Comparison of ENCODE assay signal across 8 cellular contexts in the genomic region with DNA sequence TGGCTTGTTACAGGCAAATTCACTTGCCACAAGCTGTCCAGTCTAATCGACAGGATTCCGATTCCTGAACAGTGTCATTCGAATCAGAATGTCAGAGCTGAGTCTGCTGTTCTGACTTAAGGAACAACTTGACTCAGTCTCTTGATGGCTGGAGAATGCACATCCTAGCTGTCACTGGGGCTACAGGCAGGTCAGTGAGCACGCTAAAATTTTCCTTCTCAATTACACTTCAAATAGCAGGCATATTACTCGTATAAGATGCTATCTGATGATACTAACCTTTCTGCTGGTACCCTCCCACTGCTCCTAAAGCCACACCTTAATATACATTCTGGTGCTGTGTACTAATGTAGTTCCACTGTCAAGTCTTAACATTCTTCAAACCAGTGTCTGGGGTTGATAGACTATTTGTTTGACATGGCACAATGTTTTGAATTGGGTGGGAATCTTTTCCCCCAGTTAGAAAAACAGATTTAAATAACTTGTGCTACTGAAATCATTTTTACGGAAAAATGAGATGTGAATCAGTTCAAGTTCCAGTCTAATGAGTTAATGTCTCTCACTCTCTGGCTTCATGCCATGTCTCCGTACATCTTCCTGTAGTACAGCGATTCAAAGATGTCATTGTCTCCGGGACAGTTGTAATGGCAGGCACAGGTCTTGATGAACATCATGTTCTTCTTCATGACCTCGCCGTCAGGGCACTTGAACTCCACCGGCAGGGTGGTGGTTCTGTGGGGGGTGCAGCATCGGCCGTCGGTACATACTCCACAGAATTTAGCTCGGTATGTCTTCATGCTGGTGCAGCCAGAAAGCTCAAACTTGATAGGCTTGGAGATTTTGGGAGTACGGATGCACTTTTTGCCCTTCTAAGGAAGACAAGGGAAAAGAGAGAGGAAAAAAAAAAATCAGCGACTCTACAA. TPM values are rescaled to one million over a fixed set of nuclear protein-coding genes. Genes with fewer than 3 reads are reported as not detected.
DNase-seq lines count a peak whose midpoint lies in the region; ATAC-seq, FAIRE-seq and TF ChIP-seq lines count a peak whose summit lies in the region.

No MANE protein-coding gene starts in this region.

- TF ChIP-seq CTCF in right lobe of liver (IDR thresholded peaks at IDR 0.05) = no peak

- no peak for ATAC-seq in central memory CD8-positive, alpha-beta T cell (replicated peaks; ENCODE audit: extremely low read depth, poor library complexity, severe bottlenecking)
- ATAC-seq in right lobe of liver (no peak), HG03025 (IDR thresholded peaks at IDR 0.05; ENCODE audit: low FRiP score, unreplicated experiment) (no peak), GM21423 (IDR thresholded peaks at IDR 0.05; ENCODE audit: unreplicated experiment) (no peak)

- H3K4me1 ChIP-seq in right lobe of liver = peaks cover 0 to 12% (median 0%) of the 10 kb centered on the region in 4 donors
- peaks cover 14% of the 10 kb centered on the region for H3K4me1 ChIP-seq in stomach smooth muscle (ENCODE audit: control insufficient read depth, insufficient read depth, low read length)

- TF ChIP-seq POLR2A in right lobe of liver (IDR thresholded peaks at IDR 0.05) = no peak

- H3K27me3 ChIP-seq in right lobe of liver (no peaks in the 10 kb centered on the region), stomach smooth muscle (ENCODE audit: control insufficient read depth in 1 of 2, insufficient read depth in 2 of 2, low read length in 2 of 2) (no peaks in the 10 kb centered on the region)

- intact Hi-C loops in right lobe of liver (cut with DNase I) = no loop called here

- 66% methylated on average over 18 of the region's 18 CpGs for WGBS in right lobe of liver (ENCODE audit: insufficient coverage, low coverage, low lambda C conversion rate, missing lambda C conversion rate)

- H3K27me3 Mint-ChIP-seq in central memory CD8-positive, alpha-beta T cell = peaks cover 73% of the 10 kb centered on the region

- H3K4me3 ChIP-seq in right lobe of liver (peak overlapping the region; percentile 61 to 66 (median 64)), stomach smooth muscle (ENCODE audit: low read length in 2 of 2) (peak overlapping the region; percentile 89 to 91)

- peaks cover 4% of the 10 kb centered on the region for H3K36me3 Mint-ChIP-seq in central memory CD8-positive, alpha-beta T cell (ENCODE audit: insufficient read depth)

- no peaks in the 10 kb centered on the region for H3K9me3 Mint-ChIP-seq in central memory CD8-positive, alpha-beta T cell

- H3K4me1 Mint-ChIP-seq in central memory CD8-positive, alpha-beta T cell = peaks cover 6% of the 10 kb centered on the region

- peak; percentile 91 for FAIRE-seq in HTR-8/SVneo (lab: Jason Lieb, UNC)

- peak overlapping the region; percentile 77 for H3K4me3 Mint-ChIP-seq in central memory CD8-positive, alpha-beta T cell

- no peak overlapping the region for H3K27ac Mint-ChIP-seq in central memory CD8-positive, alpha-beta T cell (ENCODE audit: low read depth)

- H3K9ac ChIP-seq in stomach smooth muscle (ENCODE audit: low read length in 2 of 2) = peak overlapping the region; percentile 48 to 84

- H3K36me3 ChIP-seq in right lobe of liver (peaks cover 0 to 7% (median 5%) of the 10 kb centered on the region in 4 donors), stomach smooth muscle (ENCODE audit: control insufficient read depth in 2 of 2, insufficient read depth in 2 of 2, low read length in 2 of 2) (peaks cover 0 to 3% of the 10 kb centered on the region in 2 donors)

- H3K27ac ChIP-seq in right lobe of liver (peak overlapping the region in 2 of 3 donors; percentile 75 to 83), stomach smooth muscle (ENCODE audit: low read length) (peak overlapping the region; percentile 91)

- H3K9me3 ChIP-seq in right lobe of liver = no peaks in the 10 kb centered on the region
- no peaks in the 10 kb centered on the region for H3K9me3 ChIP-seq in stomach smooth muscle (ENCODE audit: control insufficient read depth in 2 of 2, low read length in 2 of 2)

- no peak for DNase-seq in HTR-8/SVneo (ENCODE audit: insufficient read length, low spot score)
- no peak for DNase-seq in central memory CD8-positive, alpha-beta T cell (ENCODE audit: low spot score in 2 of 2)
- no peak for DNase-seq in right lobe of liver
- no peak for DNase-seq in T1000 (lab: John Stamatoyannopoulos, UW)
- DNase-seq in midbrain (lab: John Stamatoyannopoulos, UW) = no peak

RNA-seq across cellular contexts. Expression of a gene that starts 2.2 kb away (rescaled TPM):
- total RNA-seq in right lobe of liver = 10 to 100 TPM in 5 of 6 experiments, 1 to 10 TPM in 1; 3.4 to 82.9 (median 54.3) TPM
